ENCODE assay signal across 8 cellular contexts in the genomic region with DNA sequence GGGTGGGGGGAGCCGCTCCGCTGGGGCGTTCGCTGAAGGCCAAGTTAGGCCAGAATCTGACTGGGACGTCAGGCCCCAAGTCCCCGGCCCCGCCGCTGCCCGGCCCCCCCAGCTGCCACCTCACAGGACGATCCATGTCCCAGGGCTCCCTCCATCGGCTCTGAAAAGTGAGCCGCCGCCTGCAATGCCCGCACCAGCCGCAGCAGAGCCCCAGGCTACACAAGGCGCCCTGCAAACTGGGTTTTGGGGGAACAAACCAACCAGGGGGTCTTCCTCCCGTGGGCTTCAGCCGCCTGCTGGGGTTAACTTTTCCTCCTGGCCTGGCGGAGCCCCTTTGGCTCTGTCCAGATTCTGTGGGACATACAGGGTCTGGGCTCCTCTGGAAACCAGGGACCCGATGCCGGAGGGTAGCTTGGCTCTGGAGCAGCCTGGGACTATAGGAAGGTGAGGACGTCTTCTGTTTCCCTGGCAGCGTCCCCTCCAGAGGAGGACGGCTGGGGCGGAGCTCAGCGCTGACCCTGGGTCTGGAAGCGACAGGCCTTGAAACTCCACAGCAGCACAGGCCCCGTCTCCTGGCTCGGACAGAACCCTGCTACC. TPM values are rescaled to one million over a fixed set of nuclear protein-coding genes. Genes with fewer than 3 reads are reported as not detected.
DNase-seq lines count a peak whose midpoint lies in the region; ATAC-seq and TF ChIP-seq lines count a peak whose summit lies in the region.

No MANE protein-coding gene starts in this region.

- peak; percentile 51 to 69 (median 58) for TF ChIP-seq CTCF in breast epithelium (IDR thresholded peaks at IDR 0.05)

- CTCF ChIA-PET in activated CD4-positive, alpha-beta T cell treated with anti-CD3 and anti-CD28 coated beads for 36 hours (lab: Charles Lee) = no interaction called here

- H3K36me3 ChIP-seq in breast epithelium = no peaks in the 10 kb centered on the region

- TF ChIP-seq POLR2A in breast epithelium (IDR thresholded peaks at IDR 0.05) = no peak

- H3K4me1 Mint-ChIP-seq in activated CD4-positive, alpha-beta T cell treated with anti-CD3 and anti-CD28 coated beads for 36 hours = peaks cover 19% of the 10 kb centered on the region

- H3K27ac ChIP-seq in breast epithelium = peak overlapping the region; percentile 73 to 91

- no peaks in the 10 kb centered on the region for H3K27me3 ChIP-seq in breast epithelium

- H3K4me3 Mint-ChIP-seq in activated CD4-positive, alpha-beta T cell treated with anti-CD3 and anti-CD28 coated beads for 36 hours = peak overlapping the region; percentile 63

- peaks cover 3% of the 10 kb centered on the region for H3K27me3 Mint-ChIP-seq in activated CD4-positive, alpha-beta T cell treated with anti-CD3 and anti-CD28 coated beads for 36 hours

- no peaks in the 10 kb centered on the region for H3K9me3 Mint-ChIP-seq in activated CD4-positive, alpha-beta T cell treated with anti-CD3 and anti-CD28 coated beads for 36 hours (ENCODE audit: low read depth)

- H3K4me3 ChIP-seq in breast epithelium = peak overlapping the region; percentile 56 to 96 (median 72)

- H3K4me1 ChIP-seq in breast epithelium = no peaks in the 10 kb centered on the region

- H3K36me3 Mint-ChIP-seq in activated CD4-positive, alpha-beta T cell treated with anti-CD3 and anti-CD28 coated beads for 36 hours (ENCODE audit: low read depth) = peaks cover 2% of the 10 kb centered on the region

- POLR2A ChIA-PET in activated CD4-positive, alpha-beta T cell treated with anti-CD3 and anti-CD28 coated beads for 36 hours (lab: Charles Lee) = no interaction called here

- ATAC-seq in activated CD4-positive, alpha-beta T cell treated with anti-CD3 and anti-CD28 coated beads for 36 hours = no peak

- intact Hi-C loops in activated CD4-positive, alpha-beta T cell treated with anti-CD3 and anti-CD28 coated beads for 36 hours (cut with DNase I, micrococcal nuclease) = loop anchor here in 1 of 2 experiments (1.0 kb wide), 1 partner anchor 27 kb away; a partner anchor contains a TSS
- intact Hi-C loops in breast epithelium (cut with DNase I; ENCODE audit: low total_unique reads) = no loop called here

- H3K27ac Mint-ChIP-seq in activated CD4-positive, alpha-beta T cell treated with anti-CD3 and anti-CD28 coated beads for 36 hours = peak overlapping the region; percentile 42

- H3K9me3 ChIP-seq in breast epithelium = no peaks in the 10 kb centered on the region

- DNase-seq in activated CD4-positive, alpha-beta T cell treated with anti-CD3 and anti-CD28 coated beads for 36 hours = peak; percentile 70
- no peak for DNase-seq in activated CD4-positive, alpha-beta T cell treated with anti-CD3 and anti-CD28 coated beads, Interleukin-2, amount 50 U/mL, for 4 hours
- DNase-seq in OCI-M1 (lab: John Stamatoyannopoulos, UW) = peak; percentile 73
- peak; percentile 66 to 80 for DNase-seq in breast epithelium (ENCODE audit: low spot score in 2 of 2)
- DNase-seq in islet precursor cell = peak; percentile 92
- DNase-seq in stimulated activated CD4-positive, alpha-beta T cell treated with anti-CD3 and anti-CD28 coated beads, Interleukin-4, amount 100 ng/mL, for 24 hours = peak; percentile 24
- no peak for DNase-seq in pons (ENCODE audit: low spot score)
- no peak for DNase-seq in LoVo (ENCODE audit: low spot score)

RNA-seq across cellular contexts. Expression of a gene that starts 0.8 kb away (rescaled TPM):
- total RNA-seq in activated CD4-positive, alpha-beta T cell treated with anti-CD3 and anti-CD28 coated beads for 36 hours = 10 to 100 TPM; 55.9 to 72.1 TPM
- total RNA-seq in breast epithelium = 100 to 1,000 TPM in 1 of 3 donors, 10 to 100 TPM in 2; 46.5 to 118 (median 78.0) TPM

RNA-seq across cellular contexts. Expression of a gene that starts 3.9 kb away (rescaled TPM):
- total RNA-seq in activated CD4-positive, alpha-beta T cell treated with anti-CD3 and anti-CD28 coated beads for 36 hours = 10 to 100 TPM; 11.5 to 13.0 TPM
- 10 to 100 TPM; 19.4 to 30.5 (median 28.7) TPM for total RNA-seq in breast epithelium

RNA-seq across cellular contexts. Expression of a gene that starts 16.1 kb away (rescaled TPM):
- total RNA-seq in activated CD4-positive, alpha-beta T cell treated with anti-CD3 and anti-CD28 coated beads for 36 hours = 10 to 100 TPM; 22.9 to 40.8 TPM
- 10 to 100 TPM; 24.5 to 49.5 (median 36.7) TPM for total RNA-seq in breast epithelium

RNA-seq across cellular contexts. Expression of a gene that starts 27.5 kb away (rescaled TPM):
- total RNA-seq in activated CD4-positive, alpha-beta T cell treated with anti-CD3 and anti-CD28 coated beads for 36 hours = 10 to 100 TPM; 90.2 to 94.4 TPM
- total RNA-seq in breast epithelium = 10 to 100 TPM; 67.0 to 78.7 (median 69.0) TPM

RNA-seq across cellular contexts. Expression of a gene that starts 27.6 kb away (rescaled TPM):
- 10 to 100 TPM; 14.2 to 17.0 TPM for total RNA-seq in activated CD4-positive, alpha-beta T cell treated with anti-CD3 and anti-CD28 coated beads for 36 hours
- 10 to 100 TPM; 22.0 to 44.6 (median 24.5) TPM for total RNA-seq in breast epithelium

Comparison
In these comparisons a context has a peak if more than half of its experiments do, and no peak if none do; other contexts are left out.
1. DNase-seq: peak in activated CD4-positive, alpha-beta T cell treated with anti-CD3 and anti-CD28 coated beads for 36 hours (single experiment), OCI-M1 (single experiment), breast epithelium (2 of 2), islet precursor cell (single experiment) and stimulated activated CD4-positive, alpha-beta T cell treated with anti-CD3 and anti-CD28 coated beads, Interleukin-4, amount 100 ng/mL, for 24 hours (single experiment); none in activated CD4-positive, alpha-beta T cell treated with anti-CD3 and anti-CD28 coated beads, Interleukin-2, amount 50 U/mL, for 4 hours (0 of 2), pons (single experiment) and LoVo (single experiment).